1 cellular context compared by ENCODE assay signal in the genomic region with DNA sequence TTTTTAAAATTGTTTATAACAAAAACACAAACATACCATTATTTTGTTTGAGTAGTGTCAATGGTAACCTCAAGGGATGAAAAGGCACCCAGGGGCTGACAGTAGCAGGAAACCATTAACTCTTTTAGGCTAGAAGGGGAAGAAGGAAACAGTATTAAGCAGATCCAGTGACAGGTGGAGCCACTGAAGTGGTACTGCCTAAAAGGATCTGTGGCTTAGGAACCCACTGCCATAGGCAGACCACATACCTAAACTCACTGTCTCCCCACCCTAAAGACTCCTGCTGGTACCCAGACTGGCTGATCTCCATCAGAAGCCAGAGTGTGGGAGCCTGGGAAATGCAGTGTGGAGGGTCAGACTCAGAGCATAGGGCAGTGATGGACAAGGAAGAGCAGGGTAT.
TF ChIP-seq lines count a peak whose summit lies in the region.

No MANE protein-coding gene starts in this region.

TF ChIP-seq in GM23338, 12 proteins besides CTCF, POLR2A, EP300 and RAD21 (continued from another document):
- TF ChIP-seq, protein P1, sequence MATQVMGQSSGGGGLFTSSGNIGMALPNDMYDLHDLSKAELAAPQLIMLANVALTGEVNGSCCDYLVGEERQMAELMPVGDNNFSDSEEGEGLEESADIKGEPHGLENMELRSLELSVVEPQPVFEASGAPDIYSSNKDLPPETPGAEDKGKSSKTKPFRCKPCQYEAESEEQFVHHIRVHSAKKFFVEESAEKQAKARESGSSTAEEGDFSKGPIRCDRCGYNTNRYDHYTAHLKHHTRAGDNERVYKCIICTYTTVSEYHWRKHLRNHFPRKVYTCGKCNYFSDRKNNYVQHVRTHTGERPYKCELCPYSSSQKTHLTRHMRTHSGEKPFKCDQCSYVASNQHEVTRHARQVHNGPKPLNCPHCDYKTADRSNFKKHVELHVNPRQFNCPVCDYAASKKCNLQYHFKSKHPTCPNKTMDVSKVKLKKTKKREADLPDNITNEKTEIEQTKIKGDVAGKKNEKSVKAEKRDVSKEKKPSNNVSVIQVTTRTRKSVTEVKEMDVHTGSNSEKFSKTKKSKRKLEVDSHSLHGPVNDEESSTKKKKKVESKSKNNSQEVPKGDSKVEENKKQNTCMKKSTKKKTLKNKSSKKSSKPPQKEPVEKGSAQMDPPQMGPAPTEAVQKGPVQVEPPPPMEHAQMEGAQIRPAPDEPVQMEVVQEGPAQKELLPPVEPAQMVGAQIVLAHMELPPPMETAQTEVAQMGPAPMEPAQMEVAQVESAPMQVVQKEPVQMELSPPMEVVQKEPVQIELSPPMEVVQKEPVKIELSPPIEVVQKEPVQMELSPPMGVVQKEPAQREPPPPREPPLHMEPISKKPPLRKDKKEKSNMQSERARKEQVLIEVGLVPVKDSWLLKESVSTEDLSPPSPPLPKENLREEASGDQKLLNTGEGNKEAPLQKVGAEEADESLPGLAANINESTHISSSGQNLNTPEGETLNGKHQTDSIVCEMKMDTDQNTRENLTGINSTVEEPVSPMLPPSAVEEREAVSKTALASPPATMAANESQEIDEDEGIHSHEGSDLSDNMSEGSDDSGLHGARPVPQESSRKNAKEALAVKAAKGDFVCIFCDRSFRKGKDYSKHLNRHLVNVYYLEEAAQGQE (IDR thresholded peaks at IDR 0.05; ENCODE audit: unreplicated experiment), result no peak
- no peak for TF ChIP-seq EZH2phosphoT487 (IDR thresholded peaks at IDR 0.05; ENCODE audit: unreplicated experiment)
- TF ChIP-seq ZNF114 (CRISPR knock-in tag; IDR thresholded peaks at IDR 0.05), result no peak
- no peak for TF ChIP-seq STAT1 (IDR thresholded peaks at IDR 0.05; ENCODE audit: unreplicated experiment)
- TF ChIP-seq NANOG (IDR thresholded peaks at IDR 0.05; ENCODE audit: borderline replicate concordance), result no peak
- no peak for TF ChIP-seq JUNB (IDR thresholded peaks at IDR 0.05; ENCODE audit: unreplicated experiment)
- TF ChIP-seq EZH2 (IDR thresholded peaks at IDR 0.05; ENCODE audit: low read depth, unreplicated experiment), result no peak
- TF ChIP-seq, protein P2, sequence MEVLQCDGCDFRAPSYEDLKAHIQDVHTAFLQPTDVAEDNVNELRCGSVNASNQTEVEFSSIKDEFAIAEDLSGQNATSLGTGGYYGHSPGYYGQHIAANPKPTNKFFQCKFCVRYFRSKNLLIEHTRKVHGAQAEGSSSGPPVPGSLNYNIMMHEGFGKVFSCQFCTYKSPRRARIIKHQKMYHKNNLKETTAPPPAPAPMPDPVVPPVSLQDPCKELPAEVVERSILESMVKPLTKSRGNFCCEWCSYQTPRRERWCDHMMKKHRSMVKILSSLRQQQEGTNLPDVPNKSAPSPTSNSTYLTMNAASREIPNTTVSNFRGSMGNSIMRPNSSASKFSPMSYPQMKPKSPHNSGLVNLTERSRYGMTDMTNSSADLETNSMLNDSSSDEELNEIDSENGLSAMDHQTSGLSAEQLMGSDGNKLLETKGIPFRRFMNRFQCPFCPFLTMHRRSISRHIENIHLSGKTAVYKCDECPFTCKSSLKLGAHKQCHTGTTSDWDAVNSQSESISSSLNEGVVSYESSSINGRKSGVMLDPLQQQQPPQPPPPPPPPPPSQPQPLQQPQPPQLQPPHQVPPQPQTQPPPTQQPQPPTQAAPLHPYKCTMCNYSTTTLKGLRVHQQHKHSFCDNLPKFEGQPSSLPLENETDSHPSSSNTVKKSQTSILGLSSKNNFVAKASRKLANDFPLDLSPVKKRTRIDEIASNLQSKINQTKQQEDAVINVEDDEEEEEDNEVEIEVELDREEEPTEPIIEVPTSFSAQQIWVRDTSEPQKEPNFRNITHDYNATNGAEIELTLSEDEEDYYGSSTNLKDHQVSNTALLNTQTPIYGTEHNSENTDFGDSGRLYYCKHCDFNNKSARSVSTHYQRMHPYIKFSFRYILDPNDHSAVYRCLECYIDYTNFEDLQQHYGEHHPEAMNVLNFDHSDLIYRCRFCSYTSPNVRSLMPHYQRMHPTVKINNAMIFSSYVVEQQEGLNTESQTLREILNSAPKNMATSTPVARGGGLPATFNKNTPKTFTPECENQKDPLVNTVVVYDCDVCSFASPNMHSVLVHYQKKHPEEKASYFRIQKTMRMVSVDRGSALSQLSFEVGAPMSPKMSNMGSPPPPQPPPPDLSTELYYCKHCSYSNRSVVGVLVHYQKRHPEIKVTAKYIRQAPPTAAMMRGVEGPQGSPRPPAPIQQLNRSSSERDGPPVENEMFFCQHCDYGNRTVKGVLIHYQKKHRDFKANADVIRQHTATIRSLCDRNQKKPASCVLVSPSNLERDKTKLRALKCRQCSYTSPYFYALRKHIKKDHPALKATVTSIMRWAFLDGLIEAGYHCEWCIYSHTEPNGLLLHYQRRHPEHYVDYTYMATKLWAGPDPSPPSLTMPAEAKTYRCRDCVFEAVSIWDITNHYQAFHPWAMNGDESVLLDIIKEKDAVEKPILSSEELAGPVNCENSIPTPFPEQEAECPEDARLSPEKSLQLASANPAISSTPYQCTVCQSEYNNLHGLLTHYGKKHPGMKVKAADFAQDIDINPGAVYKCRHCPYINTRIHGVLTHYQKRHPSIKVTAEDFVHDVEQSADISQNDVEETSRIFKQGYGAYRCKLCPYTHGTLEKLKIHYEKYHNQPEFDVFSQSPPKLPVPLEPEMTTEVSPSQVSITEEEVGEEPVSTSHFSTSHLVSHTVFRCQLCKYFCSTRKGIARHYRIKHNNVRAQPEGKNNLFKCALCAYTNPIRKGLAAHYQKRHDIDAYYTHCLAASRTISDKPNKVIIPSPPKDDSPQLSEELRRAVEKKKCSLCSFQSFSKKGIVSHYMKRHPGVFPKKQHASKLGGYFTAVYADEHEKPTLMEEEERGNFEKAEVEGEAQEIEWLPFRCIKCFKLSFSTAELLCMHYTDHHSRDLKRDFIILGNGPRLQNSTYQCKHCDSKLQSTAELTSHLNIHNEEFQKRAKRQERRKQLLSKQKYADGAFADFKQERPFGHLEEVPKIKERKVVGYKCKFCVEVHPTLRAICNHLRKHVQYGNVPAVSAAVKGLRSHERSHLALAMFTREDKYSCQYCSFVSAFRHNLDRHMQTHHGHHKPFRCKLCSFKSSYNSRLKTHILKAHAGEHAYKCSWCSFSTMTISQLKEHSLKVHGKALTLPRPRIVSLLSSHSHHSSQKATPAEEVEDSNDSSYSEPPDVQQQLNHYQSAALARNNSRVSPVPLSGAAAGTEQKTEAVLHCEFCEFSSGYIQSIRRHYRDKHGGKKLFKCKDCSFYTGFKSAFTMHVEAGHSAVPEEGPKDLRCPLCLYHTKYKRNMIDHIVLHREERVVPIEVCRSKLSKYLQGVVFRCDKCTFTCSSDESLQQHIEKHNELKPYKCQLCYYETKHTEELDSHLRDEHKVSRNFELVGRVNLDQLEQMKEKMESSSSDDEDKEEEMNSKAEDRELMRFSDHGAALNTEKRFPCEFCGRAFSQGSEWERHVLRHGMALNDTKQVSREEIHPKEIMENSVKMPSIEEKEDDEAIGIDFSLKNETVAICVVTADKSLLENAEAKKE (CRISPR knock-in tag; IDR thresholded peaks at IDR 0.05), result no peak
- TF ChIP-seq ETS1 (IDR thresholded peaks at IDR 0.05), result no peak
- no peak for TF ChIP-seq CREB1 (CRISPR knock-in tag; IDR thresholded peaks at IDR 0.05; ENCODE audit: low read depth)
